ENCODE assay signal across 13 cellular contexts in genomic region chr5:109905906-109906305, GRCh38.
DNase-seq lines count a peak whose midpoint lies in the region; TF ChIP-seq lines count a peak whose summit lies in the region.
"Had no signal": no experiment of that assay in that cellular context is flagged by ENCODE, and none has a peak within 500 bp of the region (broad histone marks: within the 10 kb centered on the region; RNA-seq: fewer than 3 reads in every experiment).

No MANE protein-coding gene starts in this region.

- BruUV-seq in MCF 10A (replicated peaks; lab: Mats Ljungman, UMichigan): no TSS peak

- H3K27me3 ChIP-seq in breast epithelium: no peaks in the 10 kb centered on the region

- H3K4me1 Mint-ChIP-seq in MCF 10A (ENCODE audit: insufficient read depth, unreplicated experiment): peaks cover 17% of the 10 kb centered on the region

- no peak overlapping the region for H3K4me3 Mint-ChIP-seq in MCF 10A (ENCODE audit: unreplicated experiment)

- H3K27ac ChIP-seq in breast epithelium: no peak overlapping the region
- H3K27ac ChIP-seq in caudate nucleus (ENCODE audit: low read depth, low read length): peak overlapping the region; percentile 13
- H3K27ac ChIP-seq: KMS-11 had no signal

- H3K4me3 ChIP-seq in breast epithelium: no peak overlapping the region

- no peaks in the 10 kb centered on the region for H3K9me3 ChIP-seq in breast epithelium

- no peak for TF ChIP-seq POLR2A in breast epithelium (IDR thresholded peaks at IDR 0.05)

- H3K27ac Mint-ChIP-seq in MCF 10A (ENCODE audit: low read depth, unreplicated experiment): no peak overlapping the region

- H3K9me3 Mint-ChIP-seq in MCF 10A (ENCODE audit: unreplicated experiment): no peaks in the 10 kb centered on the region

- no peak for TF ChIP-seq CTCF in MCF 10A (IDR thresholded peaks at IDR 0.05; ENCODE audit: unreplicated experiment)
- no peak for TF ChIP-seq CTCF in breast epithelium (IDR thresholded peaks at IDR 0.05)

- CTCF ChIA-PET in MCF 10A (lab: Yijun Ruan, JAX): interaction anchor here (1.3 kb wide), 1 partner anchor 576 kb away, joined by 3 read pairs; no protein-coding TSS in a partner anchor

- DNase-seq in MCF 10A (ENCODE audit: unreplicated experiment) (peak; percentile 13), breast epithelium (ENCODE audit: low spot score in 2 of 2) (no peak), caudate nucleus (lab: John Stamatoyannopoulos, UW) (no peak), kidney tubule cell (ENCODE audit: low spot score) (peak; percentile 44), epidermal melanocyte (ENCODE audit: insufficient read length, low spot score) (no peak), amygdala (lab: John Stamatoyannopoulos, UW) (no peak), GDM1 (lab: John Stamatoyannopoulos, UW) (no peak)
- DNase-seq in activated CD4-positive, CD25-positive, alpha-beta regulatory T cell treated with anti-CD3 and anti-CD28 coated beads, Interleukin-2, amount 50 U/mL, for 72 hours: no peak
- DNase-seq: H7, NCI-H2029, NCI-H226, NCI-H526 had no signal

- H3K36me3 Mint-ChIP-seq in MCF 10A (ENCODE audit: insufficient read depth, unreplicated experiment): no peaks in the 10 kb centered on the region

- POLR2A ChIA-PET in MCF 10A (lab: Yijun Ruan, JAX): no interaction called here

- intact Hi-C loops in MCF 10A (cut with micrococcal nuclease) (no loop called here), breast epithelium (cut with DNase I; ENCODE audit: low total_unique reads) (no loop called here)

- H3K36me3 ChIP-seq in breast epithelium: no peaks in the 10 kb centered on the region

- H3K27me3 Mint-ChIP-seq in MCF 10A (ENCODE audit: insufficient read depth, unreplicated experiment): no peaks in the 10 kb centered on the region

- no peaks in the 10 kb centered on the region for H3K4me1 ChIP-seq in breast epithelium

Comparison
In these comparisons a context has a peak if more than half of its experiments do, and no peak if none do; other contexts are left out.
1. DNase-seq: peak in MCF 10A (single experiment) and kidney tubule cell (single experiment); none in breast epithelium (0 of 2), caudate nucleus (0 of 61), epidermal melanocyte (single experiment), amygdala (0 of 56), GDM1 (single experiment) and activated CD4-positive, CD25-positive, alpha-beta regulatory T cell treated with anti-CD3 and anti-CD28 coated beads, Interleukin-2, amount 50 U/mL, for 72 hours (single experiment).